ENCODE assay signal across 21 cellular contexts in genomic region chr12:86683568-86683991, GRCh38.
A peak's percentile ranks its signal among the peaks of the same experiment; 100 is the strongest.
DNase-seq lines count a peak whose midpoint lies in the region; ATAC-seq, FAIRE-seq and TF ChIP-seq lines count a peak whose summit lies in the region.
"Had no signal": no experiment of that assay in that cellular context is flagged by ENCODE, and none has a peak within 500 bp of the region (broad histone marks: within the 10 kb centered on the region; RNA-seq: fewer than 3 reads in every experiment).

No MANE protein-coding gene starts in this region.

- FAIRE-seq in H1 (lab: Jason Lieb, UNC) = no peak
- FAIRE-seq: HepG2, keratinocyte had no signal

- no peaks in the 10 kb centered on the region for H3K27me3 ChIP-seq in H1 (replicated peaks in 1 of 4; ENCODE audit: control insufficient read depth in 3 of 4, extremely low read depth in 1 of 4, insufficient read depth in 3 of 4, low read length in 3 of 4)
- no peaks in the 10 kb centered on the region for H3K27me3 ChIP-seq in left lung
- H3K27me3 ChIP-seq: heart left ventricle had no signal

- no peak overlapping the region for H2BK5ac ChIP-seq in H1 (ENCODE audit: low read depth, low read length)

- H3K18ac ChIP-seq in H1 (ENCODE audit: extremely low read depth, low read length) = no peak overlapping the region

- no peak overlapping the region for H4K8ac ChIP-seq in H1 (ENCODE audit: extremely low read depth, insufficient read depth, low read length)

- no peak overlapping the region for H2BK15ac ChIP-seq in H1 (ENCODE audit: low read length)

- CTCF ChIA-PET in H1 (lab: Charles Lee; ENCODE audit: partially characterized antibody) = no interaction called here

- TF ChIP-seq CTCF in H1 (IDR thresholded peaks at IDR 0.05; ENCODE audit: control extremely low read depth in 1 of 3, insufficient read depth in 1 of 3, low read depth in 1 of 3, low read length in 3 of 3) (no peak), left lung (IDR thresholded peaks at IDR 0.05) (no peak)

- H2BK12ac ChIP-seq in H1 (ENCODE audit: low read depth, low read length) = no peak overlapping the region

- intact Hi-C loops in left lung (cut with DNase I) = no loop called here

- H3K79me2 ChIP-seq in H1 (ENCODE audit: control insufficient read depth in 1 of 2, insufficient read depth in 2 of 2, low read length in 2 of 2) = no peaks in the 10 kb centered on the region

- peak; percentile 21 for DNase-seq in Daoy (ENCODE audit: low read depth)
- peak; percentile 23 for DNase-seq in RPMI7951 (ENCODE audit: low read depth)
- DNase-seq in H1 (ENCODE audit: low read depth in 1 of 2, low spot score in 2 of 2) = no peak
- DNase-seq in myocyte (ENCODE audit: low read depth) = peak; percentile 42
- no peak for DNase-seq in left lung
- DNase-seq in kidney tubule cell (ENCODE audit: low spot score) = no peak
- DNase-seq: activated CD4-positive, CD25-positive, alpha-beta regulatory T cell treated with anti-CD3 and anti-CD28 coated beads, Interleukin-2, amount 50 U/mL, for 72 hours; aorta; CD8-positive, alpha-beta memory T cell; heart left ventricle; HFFc6; MM.1S; NCI-H1930; NCI-H526; retina; SIG-M5; stimulated activated CD4-positive, alpha-beta T cell treated with anti-CD3 and anti-CD28 coated beads, Interleukin-15, amount 100 ng/mL, for 24 hours had no signal

- H4K5ac ChIP-seq in H1 (ENCODE audit: insufficient read length, low read depth, low read length) = no peak overlapping the region

- TF ChIP-seq EP300 in H1 (IDR thresholded peaks at IDR 0.05; ENCODE audit: borderline replicate concordance in 1 of 2, low read depth in 2 of 2, low read length in 2 of 2) = no peak

- H2AFZ ChIP-seq in H1 (ENCODE audit: low read length) = peak overlapping the region; percentile 88; the same call in 1 of the 2 replicates

- no peak overlapping the region for H4K91ac ChIP-seq in H1 (replicated peaks; ENCODE audit: insufficient read length, low read length)

- H3K4me1 ChIP-seq in H1 (replicated peaks in 1 of 4; ENCODE audit: control insufficient read depth in 3 of 4, insufficient read depth in 4 of 4, low read length in 3 of 4) = no peaks in the 10 kb centered on the region
- H3K4me1 ChIP-seq in left lung = no peaks in the 10 kb centered on the region
- H3K4me1 ChIP-seq: heart left ventricle had no signal

- 68% methylated on average over 3 of the region's 3 CpGs; no CpG with 5 or more reads in 1 of the 2 experiments for WGBS in H1 (ENCODE audit: extremely low coverage in 1 of 2, insufficient coverage in 1 of 2, insufficient read length in 1 of 2, insufficient replicate concordance in 2 of 2, low coverage in 1 of 2, low lambda C conversion rate in 2 of 2, missing lambda C conversion rate in 1 of 2), 2 experiments

- TF ChIP-seq RAD21 in H1 (IDR thresholded peaks at IDR 0.05 in 1 of 2, conservative IDR thresholded peaks at IDR 0.05 in 1 of 2; ENCODE audit: low read depth in 2 of 2, low read length in 2 of 2) = no peak

- H3K27ac ChIP-seq in H1 (ENCODE audit: low read depth, low read length) (no peak overlapping the region), left lung (no peak overlapping the region)
- H3K27ac ChIP-seq: heart left ventricle had no signal

- H4K20me1 ChIP-seq in H1 (replicated peaks in 1 of 2; ENCODE audit: control insufficient read depth in 1 of 2, insufficient read depth in 2 of 2, low read length in 2 of 2) = no peaks in the 10 kb centered on the region

- no peak overlapping the region for H3K14ac ChIP-seq in H1 (ENCODE audit: insufficient read length)

- no peak overlapping the region for H3K4me2 ChIP-seq in H1 (ENCODE audit: insufficient read depth in 1 of 2, low read depth in 2 of 2, low read length in 2 of 2)

- no peak overlapping the region for H2BK20ac ChIP-seq in H1 (ENCODE audit: low read length)

- no peak overlapping the region for H3K9ac ChIP-seq in H1 (replicated peaks in 1 of 4; ENCODE audit: extremely low read depth in 1 of 4, low read depth in 3 of 4, low read length in 3 of 4)

- H3K4me3 ChIP-seq in H1 (ENCODE audit: extremely low read depth in 1 of 4, insufficient read depth in 2 of 4, low read depth in 3 of 4, low read length in 4 of 4) (no peak overlapping the region), left lung (no peak overlapping the region)
- H3K4me3 ChIP-seq: heart left ventricle had no signal

- no peak overlapping the region for H3K4ac ChIP-seq in H1 (replicated peaks; ENCODE audit: insufficient read length, low read depth, low read length)

- TF ChIP-seq POLR2A in H1 (IDR thresholded peaks at IDR 0.05; ENCODE audit: control extremely low read depth in 1 of 2, low read depth in 2 of 2, low read length in 2 of 2) = no peak

- no peak overlapping the region for H3K56ac ChIP-seq in H1 (replicated peaks; ENCODE audit: insufficient read length, low read depth, low read length)

- POLR2A ChIA-PET in H1 (lab: Charles Lee; ENCODE audit: partially characterized antibody) = no interaction called here

- no peak overlapping the region for H3K23ac ChIP-seq in H1 (ENCODE audit: insufficient read length)

- H3K9me3 ChIP-seq in H1 (ENCODE audit: insufficient read depth in 2 of 2, low read depth in 1 of 2, low read length in 1 of 2) (no peaks in the 10 kb centered on the region), left lung (peaks cover 0 to 16% of the 10 kb centered on the region in 2 donors)

- no peaks in the 10 kb centered on the region; the same call in 1 of the 2 replicates for H3K23me2 ChIP-seq in H1 (ENCODE audit: low read depth, low read length)

- no peaks in the 10 kb centered on the region for H3K79me1 ChIP-seq in H1 (ENCODE audit: low read depth, low read length)

- H2BK120ac ChIP-seq in H1 (replicated peaks; ENCODE audit: low read depth, low read length) = no peak overlapping the region

- ATAC-seq in left lung (no peak), HG02642 (IDR thresholded peaks at IDR 0.05; ENCODE audit: poor library complexity, unreplicated experiment) (no peak), HG02623 (IDR thresholded peaks at IDR 0.05; ENCODE audit: unreplicated experiment) (no peak)
- ATAC-seq: heart left ventricle, HepG2 had no signal

- H2AK5ac ChIP-seq in H1 (ENCODE audit: low read depth, low read length) = no peak overlapping the region

- H3K36me3 ChIP-seq in H1 (ENCODE audit: control insufficient read depth in 2 of 4, insufficient read depth in 4 of 4, low read length in 3 of 4) (no peaks in the 10 kb centered on the region), left lung (no peaks in the 10 kb centered on the region)
- H3K36me3 ChIP-seq: heart left ventricle had no signal

TF ChIP-seq in H1, 55 proteins besides CTCF, POLR2A, EP300 and RAD21:
- TF ChIP-seq KDM1A (IDR thresholded peaks at IDR 0.05; ENCODE audit: borderline replicate concordance, low read length) = no peak
- no peak for TF ChIP-seq PHF8 (conservative IDR thresholded peaks at IDR 0.05; ENCODE audit: low read depth, low read length)
- TF ChIP-seq SP4 (IDR thresholded peaks at IDR 0.05; ENCODE audit: low read length) = no peak

Comparison
In these comparisons a context has a peak if more than half of its experiments do, and no peak if none do; other contexts are left out.
1. DNase-seq: peak in Daoy (single experiment), RPMI7951 (single experiment) and myocyte (single experiment); none in H1 (0 of 2), left lung (0 of 2) and kidney tubule cell (single experiment).